17 cellular contexts compared by ENCODE assay signal in the genomic region with DNA sequence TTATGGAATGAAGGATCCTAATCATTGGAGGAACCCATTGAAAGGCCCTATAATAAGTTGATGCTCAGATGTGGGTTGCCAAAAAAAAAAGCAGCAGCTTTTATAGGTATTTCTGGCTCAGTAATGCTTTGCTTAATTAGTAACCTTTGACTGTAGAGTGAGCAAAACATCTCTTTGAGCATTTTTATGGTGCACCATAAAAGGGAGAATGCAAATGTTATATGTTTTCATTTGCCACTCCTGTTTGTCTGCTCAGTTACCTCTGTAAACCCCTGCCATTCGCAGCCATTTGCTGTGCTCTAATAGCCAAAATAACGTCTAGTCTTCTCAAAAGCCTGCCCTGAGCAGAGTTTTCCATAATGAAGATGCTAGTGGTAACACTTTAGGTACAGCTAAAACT.
DNase-seq lines count a peak whose midpoint lies in the region; ATAC-seq and TF ChIP-seq lines count a peak whose summit lies in the region.
"Had no signal": no experiment of that assay in that cellular context is flagged by ENCODE, and none has a peak within 500 bp of the region (broad histone marks: within the 10 kb centered on the region; RNA-seq: fewer than 3 reads in every experiment).

No MANE protein-coding gene starts in this region.

- H3K4me1 ChIP-seq in BLaER1 treated with 17β-estradiol and CSF1 and Interleukin-3, amounts not matched to agents 10 nM and 100 nM: peaks cover 0 to 57% (median 30%) of the 10 kb centered on the region in 10 experiments; a peak in 16 of 20 replicates
- no peaks in the 10 kb centered on the region for H3K4me1 ChIP-seq in PC-3 (ENCODE audit: insufficient read depth, low read length)
- H3K4me1 ChIP-seq: HAP-1 had no signal

- DNase-seq in PC-3: no peak
- DNase-seq in left colon: no peak
- peak; percentile 50 for DNase-seq in renal cortical epithelial cell (ENCODE audit: low read depth)
- DNase-seq in NCI-H2171 treated with DMSO at 0.1 percent for 48 hours (lab: John Stamatoyannopoulos, UW): no peak
- DNase-seq: CD4-positive, alpha-beta T cell; CD8-positive, alpha-beta memory T cell; DMS 273 treated with DMSO at 0.1 percent for 48 hours; DMS79; GF-D8; GOT3; HFFc6 had no signal

- no peak overlapping the region for H2AFZ ChIP-seq in PC-3 (ENCODE audit: low read length)

- H4K20me1 ChIP-seq in BLaER1 treated with 17β-estradiol and CSF1 and Interleukin-3, amounts not matched to agents 10 nM and 100 nM: no peaks in the 10 kb centered on the region
- no peaks in the 10 kb centered on the region for H4K20me1 ChIP-seq in PC-3 (ENCODE audit: low read length)
- H4K20me1 ChIP-seq: BLaER1 had no signal

- H3F3A ChIP-seq in PC-3 (ENCODE audit: low read length, unreplicated experiment): no peaks in the 10 kb centered on the region

- ATAC-seq in PC-3 (peak; percentile 42; the same call in 1 of the 2 replicates), left colon (peak; percentile 83), GM19463 (IDR thresholded peaks at IDR 0.05; ENCODE audit: unreplicated experiment) (no peak), HG03135 (IDR thresholded peaks at IDR 0.05; ENCODE audit: unreplicated experiment) (no peak)

- H3K9me3 ChIP-seq in BLaER1 treated with 17β-estradiol and CSF1 and Interleukin-3, amounts not matched to agents 10 nM and 100 nM (replicated peaks in 1 of 11): peaks cover 14 to 30% (median 20%) of the 10 kb centered on the region in 11 experiments
- H3K9me3 ChIP-seq in PC-3 (ENCODE audit: low read length): 0 out of 2 replicates have a peak, but pooled peaks cover 7% of the 10 kb centered on the region
- H3K9me3 ChIP-seq: HAP-1 had no signal

- H3K36me3 ChIP-seq in BLaER1 treated with 17β-estradiol and CSF1 and Interleukin-3, amounts not matched to agents 10 nM and 100 nM: no peaks in the 10 kb centered on the region
- H3K36me3 ChIP-seq in PC-3 (ENCODE audit: low read depth, low read length): no peaks in the 10 kb centered on the region
- H3K36me3 ChIP-seq: BLaER1, HAP-1 had no signal

- H3K27ac ChIP-seq in BLaER1 treated with 17β-estradiol and CSF1 and Interleukin-3, amounts not matched to agents 10 nM and 100 nM: no peak overlapping the region
- no peak overlapping the region for H3K27ac ChIP-seq in PC-3 (ENCODE audit: low read length)
- H3K27ac ChIP-seq: 22Rv1, BLaER1 had no signal

- H3K9me2 ChIP-seq in PC-3 (replicated peaks; ENCODE audit: low read length): no peaks in the 10 kb centered on the region

- BruUV-seq in PC-3 (replicated peaks; lab: Mats Ljungman, UMichigan): no TSS peak

- no peak overlapping the region for H3K9ac ChIP-seq in BLaER1 treated with 17β-estradiol and CSF1 and Interleukin-3, amounts not matched to agents 10 nM and 100 nM
- H3K9ac ChIP-seq in PC-3 (ENCODE audit: low read length): no peak overlapping the region
- H3K9ac ChIP-seq: BLaER1 had no signal

- no peak overlapping the region for H3K4me3 ChIP-seq in BLaER1 treated with 17β-estradiol and CSF1 and Interleukin-3, amounts not matched to agents 10 nM and 100 nM
- no peak overlapping the region for H3K4me3 ChIP-seq in PC-3 (ENCODE audit: low read length)
- H3K4me3 ChIP-seq: BLaER1, HAP-1 had no signal

- H3K4me2 ChIP-seq in BLaER1 treated with 17β-estradiol and CSF1 and Interleukin-3, amounts not matched to agents 10 nM and 100 nM: peak overlapping the region in 6 of 11 experiments; percentile 30 to 59 (median 50); a peak in 7 of 22 replicates
- no peak overlapping the region for H3K4me2 ChIP-seq in PC-3 (ENCODE audit: low read length)

- no peak for TF ChIP-seq CTCF in PC-3 (conservative IDR thresholded peaks at IDR 0.05; ENCODE audit: low read depth, low read length)

- POLR2A ChIA-PET in PC-3 (lab: Charles Lee; ENCODE audit: unreplicated experiment): no interaction called here

- no peaks in the 10 kb centered on the region for H3K79me2 ChIP-seq in PC-3 (ENCODE audit: low read length)

- intact Hi-C loops in PC-3 (cut with micrococcal nuclease): no loop called here
- intact Hi-C loops in left colon (cut with DNase I, micrococcal nuclease): no loop called here

- H3K27me3 ChIP-seq in BLaER1 treated with 17β-estradiol and CSF1 and Interleukin-3, amounts not matched to agents 10 nM and 100 nM: no peaks in the 10 kb centered on the region
- no peaks in the 10 kb centered on the region for H3K27me3 ChIP-seq in PC-3 (ENCODE audit: low read length)
- H3K27me3 ChIP-seq: BLaER1 had no signal

- CTCF ChIA-PET in PC-3 (lab: Charles Lee): no interaction called here

Comparison
In these comparisons a context has a peak if more than half of its experiments do, and no peak if none do; other contexts are left out.
1. ATAC-seq: peak in PC-3 (single experiment) and left colon (single experiment); none in GM19463 (single experiment) and HG03135 (single experiment).